ENCODE assay signal across 20 cellular contexts in the genomic region with DNA sequence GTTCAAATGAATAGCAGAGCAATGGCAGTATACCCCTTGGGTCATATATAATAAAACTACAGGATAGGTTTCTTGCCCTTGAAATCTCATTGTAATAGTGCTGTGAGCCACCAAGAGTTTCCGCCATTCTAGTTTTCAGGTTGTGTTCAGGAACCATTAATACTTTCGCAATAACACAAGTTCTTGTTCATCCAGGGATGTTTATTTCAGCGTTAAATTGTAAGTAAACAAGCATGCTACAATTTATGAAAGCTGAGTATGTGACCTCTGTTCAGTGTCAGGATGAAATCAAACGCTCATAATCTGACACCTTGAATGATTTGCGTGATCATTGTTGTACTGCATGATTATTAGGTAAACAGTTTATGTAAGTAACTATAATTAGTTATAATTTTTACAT.
"Had no signal": no experiment of that assay in that cellular context is flagged by ENCODE, and none has a peak within 500 bp of the region (broad histone marks: within the 10 kb centered on the region; RNA-seq: fewer than 3 reads in every experiment).

No MANE protein-coding gene starts in this region.

- H3K27ac ChIP-seq: adrenal gland, breast epithelium, SJSA1 had no signal

- H3K9me3 Mint-ChIP-seq: activated CD8-positive, alpha-beta T cell treated with anti-CD3 and anti-CD28 coated beads for 36 hours; activated naive CD8-positive, alpha-beta T cell treated with anti-CD3 and anti-CD28 coated beads, Interleukin-2, amount 10 ng/mL, durations not matched to agents 7 days and 5 days; activated T-cell treated with anti-CD3 and anti-CD28 coated beads, Interleukin-2, amount 50 U/mL, for 72 hours; T-helper 1 cell treated with Interleukin-12 subunit alpha and Interleukin-12 subunit beta and Interleukin-4 antibody, amounts not matched to agents 30 μg/mL and 1 μg/mL, for 36 hours had no signal

- H3K9me3 ChIP-seq: adrenal gland, breast epithelium, SJSA1 had no signal

- DNase-seq: activated CD4-positive, alpha-beta T cell treated with anti-CD3 and anti-CD28 coated beads for 4 hours; activated CD8-positive, alpha-beta memory T cell treated with anti-CD3 and anti-CD28 coated beads, Interleukin-2, amount 50 U/mL, for 4 hours; activated CD8-positive, alpha-beta T cell treated with anti-CD3 and anti-CD28 coated beads for 36 hours; activated naive CD4-positive, alpha-beta T cell treated with anti-CD3 and anti-CD28 coated beads, Interleukin-2, amount 50 U/mL, for 16 hours; activated naive CD8-positive, alpha-beta T cell treated with anti-CD3 and anti-CD28 coated beads, Interleukin-2, amount 10 ng/mL, durations not matched to agents 7 days and 5 days; activated T-cell treated with anti-CD3 and anti-CD28 coated beads, Interleukin-2, amount 50 U/mL, for 72 hours; adrenal gland; aorta; caudate nucleus; Kasumi-1; NCI-H1048; NCI-H1930; NCI-H2171; NCI-H446 treated with DMSO at 0.1 percent for 48 hours; NCI-H524 treated with DMSO at 0.1 percent for 48 hours; NCI-H774; SHP77 had no signal

- H3K4me3 ChIP-seq: adrenal gland, breast epithelium, SJSA1 had no signal

- H3K27me3 ChIP-seq: adrenal gland, breast epithelium, SJSA1 had no signal

- H3K36me3 ChIP-seq: adrenal gland, breast epithelium, SJSA1 had no signal

- H3K4me1 ChIP-seq: breast epithelium had no signal
